ENCODE assay signal across 8 cellular contexts in genomic region chr7:77393261-77393660, GRCh38. TPM values are rescaled to one million over a fixed set of nuclear protein-coding genes. Genes with fewer than 3 reads are reported as not detected.
A peak's percentile ranks its signal among the peaks of the same experiment; 100 is the strongest.
DNase-seq lines count a peak whose midpoint lies in the region; ATAC-seq and TF ChIP-seq lines count a peak whose summit lies in the region.

No MANE protein-coding gene starts in this region.

- H3K4ac ChIP-seq in mesenchymal stem cell (ENCODE audit: low read depth in 1 of 2, low read length in 2 of 2), result no peak overlapping the region

- H3K36me3 ChIP-seq in mesenchymal stem cell (ENCODE audit: control insufficient read depth in 1 of 2, insufficient read depth in 2 of 2, low read depth in 1 of 2, low read length in 2 of 2) (no peaks in the 10 kb centered on the region), gastrocnemius medialis (peaks cover 0 to 6% of the 10 kb centered on the region in 2 donors)

- H3K79me1 ChIP-seq in mesenchymal stem cell (replicated peaks; ENCODE audit: low read length, poor library complexity, severe bottlenecking), result no peaks in the 10 kb centered on the region

- H2BK15ac ChIP-seq in mesenchymal stem cell (ENCODE audit: low read depth, poor library complexity, severe bottlenecking), result no peak overlapping the region

- H2BK5ac ChIP-seq in mesenchymal stem cell (ENCODE audit: low read depth, low read length, poor library complexity, severe bottlenecking), result no peak overlapping the region

- intact Hi-C loops in left ventricle myocardium superior (cut with micrococcal nuclease) (no loop called here), gastrocnemius medialis (cut with DNase I; ENCODE audit: low total_unique reads) (no loop called here)

- DNase-seq in GM19240 (ENCODE audit: insufficient read length, low spot score) (peak; percentile 41), mesenchymal stem cell (no peak), left ventricle myocardium superior (no peak), ACHN (no peak), gastrocnemius medialis (no peak)
- peak; percentile 50 to 63 for DNase-seq in activated CD4-positive, alpha-beta T cell treated with anti-CD3 and anti-CD28 coated beads, Interleukin-2, amount 50 U/mL, for 48 hours
- DNase-seq in stimulated activated CD4-positive, alpha-beta T cell treated with anti-CD3 and anti-CD28 coated beads, Interleukin-2, amount 100 ng/mL, for 24 hours, result peak; percentile 43 to 61

- H3K4me3 ChIP-seq in mesenchymal stem cell (ENCODE audit: insufficient read depth in 1 of 2, low read depth in 1 of 2, low read length in 2 of 2) (no peak overlapping the region), gastrocnemius medialis (no peak overlapping the region)

- H2BK120ac ChIP-seq in mesenchymal stem cell (ENCODE audit: low read depth, low read length), result no peak overlapping the region

- H4K91ac ChIP-seq in mesenchymal stem cell (ENCODE audit: low read length), result no peak overlapping the region

- H3K27me3 ChIP-seq in mesenchymal stem cell (ENCODE audit: control insufficient read depth in 1 of 2, insufficient read depth in 1 of 2, low read length in 2 of 2) (no peaks in the 10 kb centered on the region), gastrocnemius medialis (no peaks in the 10 kb centered on the region)

- no peak overlapping the region for H3K27ac ChIP-seq in mesenchymal stem cell (ENCODE audit: low read length, poor library complexity, severe bottlenecking)
- H3K27ac ChIP-seq in gastrocnemius medialis, result no peak overlapping the region

- no peak overlapping the region for H4K8ac ChIP-seq in mesenchymal stem cell (ENCODE audit: low read length)

- H3K4me2 ChIP-seq in mesenchymal stem cell (ENCODE audit: low read length, poor library complexity, severe bottlenecking), result no peak overlapping the region

- no peak overlapping the region for H2AK5ac ChIP-seq in mesenchymal stem cell (ENCODE audit: low read length, severe bottlenecking)

- TF ChIP-seq CTCF in gastrocnemius medialis (IDR thresholded peaks at IDR 0.05 in 4 of 5, conservative IDR thresholded peaks at IDR 0.05 in 1 of 5), result no peak

- no peak overlapping the region for H3K23ac ChIP-seq in mesenchymal stem cell (ENCODE audit: low read length in 2 of 2)

- ATAC-seq in HG02981 (IDR thresholded peaks at IDR 0.05; ENCODE audit: unreplicated experiment) (peak; percentile 97), left ventricle myocardium superior (no peak), gastrocnemius medialis (no peak)

- H3K4me1 ChIP-seq in mesenchymal stem cell (ENCODE audit: control insufficient read depth, insufficient read depth, low read depth, low read length) (no peaks in the 10 kb centered on the region), gastrocnemius medialis (no peaks in the 10 kb centered on the region)

- TF ChIP-seq POLR2A in gastrocnemius medialis (IDR thresholded peaks at IDR 0.05), result no peak

- no peak overlapping the region for H3K14ac ChIP-seq in mesenchymal stem cell (ENCODE audit: low read length in 2 of 2)

- in situ Hi-C loops in ACHN (cut with HindIII; ENCODE audit: low pct_ligation_motif_present, low pct_unique_long_range_greater_than_20kb, low sequenced_read_pairs), result no loop called here
- in situ Hi-C loops in gastrocnemius medialis (cut with MboI; ENCODE audit: low sequenced_read_pairs in 4 of 4), result no loop called here

- no peak overlapping the region for H2BK12ac ChIP-seq in mesenchymal stem cell (ENCODE audit: low read length in 2 of 2)

- H3K9ac ChIP-seq in mesenchymal stem cell (ENCODE audit: low read length), result no peak overlapping the region

- WGBS in mesenchymal stem cell, result 87% methylated on average over 2 of the region's 5 CpGs

- H3K18ac ChIP-seq in mesenchymal stem cell (ENCODE audit: low read depth in 1 of 2, low read length in 2 of 2), result no peak overlapping the region

- H3K9me3 ChIP-seq in mesenchymal stem cell (ENCODE audit: control insufficient read depth, low read length) (no peaks in the 10 kb centered on the region), gastrocnemius medialis (no peaks in the 10 kb centered on the region)

- H2AFZ ChIP-seq in mesenchymal stem cell (ENCODE audit: low read depth, low read length), result no peak overlapping the region

RNA-seq across cellular contexts. Expression of gene GSAP, which starts 22.9 kb away (rescaled TPM):
- 1.2 TPM for polyA plus RNA-seq in mesenchymal stem cell (2013, experiment 1 of 2)
- 1.1 TPM for polyA plus RNA-seq in mesenchymal stem cell (2013, experiment 2 of 2)
- 7.8 TPM for total RNA-seq in left ventricle myocardium superior
- 1 to 10 TPM; 1.2 to 8.3 (median 2.5) TPM for total RNA-seq in gastrocnemius medialis

Comparison
In these comparisons a context has a peak if more than half of its experiments do, and no peak if none do; other contexts are left out.
1. DNase-seq: peak in GM19240 (single experiment), activated CD4-positive, alpha-beta T cell treated with anti-CD3 and anti-CD28 coated beads, Interleukin-2, amount 50 U/mL, for 48 hours (2 of 2) and stimulated activated CD4-positive, alpha-beta T cell treated with anti-CD3 and anti-CD28 coated beads, Interleukin-2, amount 100 ng/mL, for 24 hours (2 of 2); none in mesenchymal stem cell (single experiment), left ventricle myocardium superior (single experiment), ACHN (single experiment) and gastrocnemius medialis (0 of 2).